ENCODE assay signal across 8 cellular contexts in genomic region chr5:177446184-177447065, GRCh38. TPM values are rescaled to one million over a fixed set of nuclear protein-coding genes. Genes with fewer than 3 reads are reported as not detected.
DNase-seq lines count a peak whose midpoint lies in the region; ATAC-seq, FAIRE-seq and TF ChIP-seq lines count a peak whose summit lies in the region.

PRR7 (plus strand) TSS chr5:177446814; CDS start chr5:177455068, 8,254 bp downstream.

- TF ChIP-seq CTCF in D721Med (IDR thresholded peaks at IDR 0.05; ENCODE audit: insufficient read depth, missing control alignments) (no peak), RWPE2 (IDR thresholded peaks at IDR 0.05; ENCODE audit: poor library complexity, severe bottlenecking) (no peak), type B pancreatic cell (conservative IDR thresholded peaks at IDR 0.05) (peak; percentile 16)

- peak within 1 kb of the TSS; percentile 71 for H3K4ac ChIP-seq in neuronal stem cell (ENCODE audit: low read length)

- H3K27ac ChIP-seq in RWPE2 (ENCODE audit: poor library complexity, severe bottlenecking) (peak within 1 kb of the TSS; percentile 83), neuronal stem cell (replicated peaks; ENCODE audit: low read length) (peak within 1 kb of the TSS; percentile 89)

- no CpG with 5 or more reads among the region's 90 CpGs for WGBS in neuronal stem cell (ENCODE audit: extremely low coverage in 2 of 2, insufficient read length in 2 of 2, insufficient replicate concordance in 1 of 2), 2 donors

- peak within 1 kb of the TSS; percentile 99 for H3K18ac ChIP-seq in neuronal stem cell (ENCODE audit: low read length)

- ATAC-seq in GM19455 (IDR thresholded peaks at IDR 0.05; ENCODE audit: unreplicated experiment) (peak; percentile 52), RWPE2 (ENCODE audit: low read depth) (peak; percentile 13)

- no peaks in the 10 kb centered on the region for H3K79me1 ChIP-seq in neuronal stem cell (ENCODE audit: low read depth, low read length)

- peak within 1 kb of the TSS; percentile 90 for H2AFZ ChIP-seq in neuronal stem cell (ENCODE audit: low read length)

- H3K9me3 ChIP-seq in RWPE2 (ENCODE audit: severe bottlenecking) (no peaks in the 10 kb centered on the region), neuronal stem cell (replicated peaks in 1 of 2; ENCODE audit: control insufficient read depth in 2 of 2, insufficient read depth in 1 of 2, low read depth in 1 of 2, low read length in 2 of 2) (no peaks in the 10 kb centered on the region)

- peak within 1 kb of the TSS; percentile 97 for H3K9ac ChIP-seq in neuronal stem cell (ENCODE audit: low read depth, low read length, poor library complexity)

- peaks cover 9% of the 10 kb centered on the region for H3K4me1 ChIP-seq in RWPE2 (ENCODE audit: insufficient read depth, poor library complexity, severe bottlenecking)
- H3K4me1 ChIP-seq in neuronal stem cell (ENCODE audit: control insufficient read depth in 2 of 2, insufficient read depth in 1 of 2, low read depth in 1 of 2, low read length in 2 of 2) = peaks cover 27 to 30% of the 10 kb centered on the region in 2 donors

- H2BK120ac ChIP-seq in neuronal stem cell (ENCODE audit: low read depth, low read length) = peak within 1 kb of the TSS; percentile 89

- no peaks in the 10 kb centered on the region for H3K27me3 ChIP-seq in RWPE2 (ENCODE audit: insufficient read depth, poor library complexity, severe bottlenecking)
- no peaks in the 10 kb centered on the region for H3K27me3 ChIP-seq in neuronal stem cell (ENCODE audit: control insufficient read depth in 3 of 3, insufficient read depth in 3 of 3, low read depth in 1 of 3, low read length in 3 of 3)

- H2BK5ac ChIP-seq in neuronal stem cell (ENCODE audit: low read length) = peak within 1 kb of the TSS; percentile 88

- H3K4me3 Mint-ChIP-seq in type B pancreatic cell = peak within 1 kb of the TSS; percentile 83

- peak within 1 kb of the TSS; percentile 67 for H2BK12ac ChIP-seq in neuronal stem cell (ENCODE audit: low read length)

- H3K27me3 Mint-ChIP-seq in type B pancreatic cell = peaks cover 27% of the 10 kb centered on the region

- no peaks in the 10 kb centered on the region for H3K9me3 Mint-ChIP-seq in type B pancreatic cell

- peak within 1 kb of the TSS; percentile 84 for H3K27ac Mint-ChIP-seq in type B pancreatic cell

- H4K8ac ChIP-seq in neuronal stem cell (ENCODE audit: low read depth, low read length) = no peak within 1 kb of the TSS

- peak within 1 kb of the TSS; percentile 96 for H2AK5ac ChIP-seq in neuronal stem cell (ENCODE audit: low read depth, low read length)

- H3K36me3 ChIP-seq in RWPE2 (ENCODE audit: low read depth) (no peaks in the 10 kb centered on the region), neuronal stem cell (replicated peaks in 1 of 2; ENCODE audit: control insufficient read depth in 2 of 2, insufficient read depth in 2 of 2, low read length in 2 of 2) (peaks cover 0 to 22% of the 10 kb centered on the region in 2 donors)

- peak within 1 kb of the TSS; percentile 95 for H2BK15ac ChIP-seq in neuronal stem cell (ENCODE audit: low read length)

- peak within 1 kb of the TSS; percentile 99 for H3K14ac ChIP-seq in neuronal stem cell (ENCODE audit: low read length)

- DNase-seq in D721Med (ENCODE audit: insufficient read length, low spot score) (peak; percentile 87), HT-29 (ENCODE audit: low spot score) (peak; percentile 81), RWPE2 (ENCODE audit: low spot score) (peak; percentile 77), frontal cortex (ENCODE audit: low spot score in 2 of 2) (peak; percentile 90 to 91), neuronal stem cell (ENCODE audit: low spot score) (peak; percentile 69), type B pancreatic cell (ENCODE audit: extremely low spot score, unreplicated experiment) (no peak)
- peak; percentile 46 for DNase-seq in activated gamma-delta T cell treated with anti-CD3 and anti-CD28 coated beads, Interleukin-2, amount 50 U/mL, for 16 hours (ENCODE audit: low read depth)

- no peaks in the 10 kb centered on the region for H3K36me3 Mint-ChIP-seq in type B pancreatic cell

- FAIRE-seq in D721Med (lab: Jason Lieb, UNC) (no peak), frontal cortex (lab: Jason Lieb, UNC) (no peak)

- H3K4me3 ChIP-seq in RWPE2 (ENCODE audit: severe bottlenecking) = peak within 1 kb of the TSS; percentile 55
- peak within 1 kb of the TSS; percentile 76 to 84 for H3K4me3 ChIP-seq in neuronal stem cell (ENCODE audit: low read length in 2 of 2)

- peak within 1 kb of the TSS; percentile 94 for H3K23ac ChIP-seq in neuronal stem cell (ENCODE audit: low read depth, low read length, poor library complexity)

- H3K4me1 Mint-ChIP-seq in type B pancreatic cell (ENCODE audit: unreplicated experiment) = peaks cover 24% of the 10 kb centered on the region

- peak within 1 kb of the TSS; percentile 78 for H3K4me2 ChIP-seq in neuronal stem cell (ENCODE audit: insufficient read depth, low read length, poor library complexity, severe bottlenecking)

- peak within 1 kb of the TSS; percentile 75 for H4K91ac ChIP-seq in neuronal stem cell (ENCODE audit: low read depth, low read length, poor library complexity)

RNA-seq across cellular contexts. Expression of gene PRR7, which starts in this region (rescaled TPM):
- total RNA-seq in HT-29 (2014; rRNA removed; shearing (Covaris generic)) = 69.3 and 86.7 TPM in 2 replicates
- total RNA-seq in frontal cortex (12.2 TPM), type B pancreatic cell (ENCODE audit: low replicate concordance) (5.9 and 8.8 TPM in 2 replicates)
- polyA plus RNA-seq in neuronal stem cell (2013, experiment 1 of 2) = 26.8 TPM
- polyA plus RNA-seq in neuronal stem cell (2013, experiment 2 of 2) = 26.8 TPM
